In the genomic region with DNA sequence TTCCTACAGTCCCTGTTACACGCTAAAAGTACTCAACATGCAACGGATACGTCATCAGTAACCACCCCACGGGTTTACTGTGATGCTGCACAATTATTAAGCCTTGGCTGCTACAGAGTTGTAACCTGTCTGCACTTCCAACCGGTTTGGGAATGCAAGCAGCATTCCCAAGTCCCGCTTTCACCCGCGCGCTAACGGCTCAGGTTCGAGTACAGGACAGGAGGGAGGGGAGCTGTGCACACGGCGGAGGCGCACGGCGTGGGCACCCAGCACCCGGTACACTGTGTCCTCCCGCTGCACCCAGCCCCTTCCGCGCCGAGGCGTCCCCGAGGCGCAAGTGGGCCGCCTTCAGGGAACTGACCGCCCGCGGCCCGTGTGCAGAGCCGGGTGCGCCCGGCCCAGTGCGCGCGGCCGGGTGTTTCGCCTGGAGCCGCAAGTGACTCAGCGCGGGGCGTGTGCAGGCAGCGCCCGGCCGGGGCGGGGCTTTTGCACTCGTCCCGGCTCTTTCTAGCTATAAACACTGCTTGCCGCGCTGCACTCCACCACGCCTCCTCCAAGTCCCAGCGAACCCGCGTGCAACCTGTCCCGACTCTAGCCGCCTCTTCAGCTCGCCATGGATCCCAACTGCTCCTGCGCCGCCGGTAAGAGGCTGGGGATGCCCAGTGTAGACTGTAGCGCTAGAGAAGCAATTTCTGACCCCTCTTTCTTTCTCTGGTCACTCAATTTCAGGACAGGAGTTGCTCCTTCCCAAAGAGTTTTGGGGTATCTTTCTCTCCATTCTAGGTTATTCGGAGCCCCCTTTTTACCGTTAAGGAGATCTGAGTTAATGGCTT, we compare ENCODE assay signal across 8 cellular contexts. TPM values are rescaled to one million over a fixed set of nuclear protein-coding genes. Genes with fewer than 3 reads are reported as not detected.
A peak's percentile ranks its signal among the peaks of the same experiment; 100 is the strongest.
DNase-seq lines count a peak whose midpoint lies in the region; ATAC-seq and TF ChIP-seq lines count a peak whose summit lies in the region.

A gene (plus strand): TSS at position 542 of the 833 bp plus-strand sequence. CDS start 72 bp downstream, at position 614.

- no peak within 1 kb of the TSS for H2AFZ ChIP-seq in mammary epithelial cell (ENCODE audit: low read depth, low read length)

- BruUV-seq in mammary epithelial cell (replicated peaks; lab: Mats Ljungman, UMichigan): no TSS peak

- intact Hi-C loops in mammary epithelial cell (cut with micrococcal nuclease): loop anchor here (1.0 to 10.0 kb wide), 4 partner anchors 17 to 327 kb away; a partner anchor contains a TSS

- H3K79me2 ChIP-seq in mammary epithelial cell (ENCODE audit: insufficient read depth, low read length): peaks cover 23% of the 10 kb centered on the region

- dilution Hi-C loops in mammary epithelial cell (cut with HindIII; ENCODE audit: low sequenced_read_pairs): loop anchor here (5.0 kb wide), 2 partner anchors 44 to 61 kb away; a partner anchor contains a TSS

- H3K9ac ChIP-seq in mammary epithelial cell (ENCODE audit: insufficient read depth, low read length): peak within 1 kb of the TSS; percentile 92

- H4K20me1 ChIP-seq in mammary epithelial cell (ENCODE audit: insufficient read depth, low read length): no peaks in the 10 kb centered on the region

- DNase-seq in AG04449 (ENCODE audit: low read depth, low spot score) (peak; percentile 65), NCI-H2171 treated with DMSO at 0.1 percent for 48 hours (lab: John Stamatoyannopoulos, UW) (peak; percentile 97), mammary epithelial cell (peak; percentile 97), iPS-NIHi7 (ENCODE audit: extremely low spot score) (peak; percentile 93), smooth muscle cell of the brain vasculature (ENCODE audit: low read depth, low spot score) (peak; percentile 92)

- TF ChIP-seq CTCF in AG04449 (IDR thresholded peaks at IDR 0.05; ENCODE audit: insufficient read depth, low read length, missing control alignments) (no peak), WI38 (IDR thresholded peaks at IDR 0.05; ENCODE audit: low read depth, low read length) (no peak), mammary epithelial cell (conservative IDR thresholded peaks at IDR 0.05 in 1 of 2, IDR thresholded peaks at IDR 0.05 in 1 of 2; ENCODE audit: extremely low read depth in 1 of 2, insufficient read depth in 1 of 2, low read depth in 1 of 2, low read length in 2 of 2) (no peak)

- H3K27ac ChIP-seq in mammary epithelial cell (ENCODE audit: insufficient read depth, low read depth, low read length): peak within 1 kb of the TSS; percentile 95

- no peaks in the 10 kb centered on the region for H3K27me3 ChIP-seq in mammary epithelial cell (ENCODE audit: insufficient read depth, low read length)

- no peaks in the 10 kb centered on the region for H3K36me3 ChIP-seq in mammary epithelial cell (ENCODE audit: insufficient read depth, low read length)

- peaks cover 59% of the 10 kb centered on the region for H3K4me1 ChIP-seq in mammary epithelial cell (ENCODE audit: insufficient read depth, low read length)

- peak; percentile 79 for ATAC-seq in GM18870 (IDR thresholded peaks at IDR 0.05; ENCODE audit: unreplicated experiment)
- peak; percentile 89 for ATAC-seq in HG03108 (IDR thresholded peaks at IDR 0.05; ENCODE audit: unreplicated experiment)

- H3K9me3 ChIP-seq in mammary epithelial cell (replicated peaks; ENCODE audit: insufficient read depth, low read length): no peaks in the 10 kb centered on the region

- POLR2A ChIA-PET in AG04449 (lab: Yijun Ruan, JAX): interaction anchor here (0.6 to 17.5 kb wide), 6 partner anchors 9 to 75 kb away, joined by 3 to 263 read pairs (median 4); a partner anchor contains a TSS

- peak within 1 kb of the TSS; percentile 74 for H3K4me3 ChIP-seq in AG04449 (ENCODE audit: low read depth, low read length)
- peak within 1 kb of the TSS; percentile 91 for H3K4me3 ChIP-seq in WI38 (ENCODE audit: low read depth, low read length)
- H3K4me3 ChIP-seq in mammary epithelial cell (replicated peaks in 1 of 3; ENCODE audit: insufficient read depth in 1 of 3, low read depth in 2 of 3, low read length in 3 of 3): peak within 1 kb of the TSS; percentile 45 to 81 (median 59)

- WGBS in mammary epithelial cell (ENCODE audit: low coverage, missing lambda C conversion rate): 3% methylated on average over 38 of the region's 62 CpGs

- CTCF ChIA-PET in AG04449 (lab: Yijun Ruan, JAX) (interaction anchor here (0.6 to 10.2 kb wide), 6 partner anchors 10 to 277 kb away, joined by 3 to 174 read pairs (median 3); no protein-coding TSS in a partner anchor), mammary epithelial cell (lab: Charles Lee; ENCODE audit: low non-redundant PET) (interaction anchor here (0.6 kb wide), 1 partner anchor 19 kb away, joined by 3 read pairs; no protein-coding TSS in a partner anchor)

- peak within 1 kb of the TSS; percentile 75 for H3K4me2 ChIP-seq in mammary epithelial cell (ENCODE audit: insufficient read depth, low read depth, low read length)

- in situ Hi-C loops in mammary epithelial cell (cut with MboI; ENCODE audit: low sequenced_read_pairs in 2 of 2): loop anchor here in 1 of 2 donors (10.0 kb wide), 1 partner anchor 93 kb away; no protein-coding TSS in a partner anchor

RNA-seq across cellular contexts. Expression of the gene that starts here (rescaled TPM):
- total RNA-seq in mammary epithelial cell: 1,000 to 10,000 TPM in 1 of 2 donors, 100 to 1,000 TPM in 1; 295 to 3,844 TPM
- polyA plus RNA-seq in mammary epithelial cell: 2,263 TPM
- 3,641 TPM for polyA minus RNA-seq in mammary epithelial cell

Comparison
In these comparisons a context has a peak if more than half of its experiments do, and no peak if none do; other contexts are left out.
1. Peak in every context shown above with its lines: DNase-seq, ATAC-seq, H3K4me3 ChIP-seq and H3K27ac ChIP-seq.